In genomic region chr15:92839696-92840095, GRCh38 we compare ENCODE assay signal across 8 cellular contexts.
DNase-seq lines count a peak whose midpoint lies in the region; ATAC-seq lines count a peak whose summit lies in the region.

No MANE protein-coding gene starts in this region.

- ATAC-seq in GM18502 (IDR thresholded peaks at IDR 0.05; ENCODE audit: poor library complexity, unreplicated experiment) (peak; percentile 87), GM21723 (IDR thresholded peaks at IDR 0.05; ENCODE audit: unreplicated experiment) (peak; percentile 82)

- peaks cover 38% of the 10 kb centered on the region for H3K4me1 Mint-ChIP-seq in activated T-helper 1 cell treated with anti-CD3 and anti-CD28 coated beads, Interleukin-12 subunit alpha, Interleukin-12 subunit beta, Interleukin-2, Interleukin-4 antibody, amounts not matched to agents 30 ng/mL and 10 ng/mL and 1 ng/mL, durations not matched to agents 14 hours and 24 hours and 36 hours (ENCODE audit: low read depth)

- peak overlapping the region; percentile 23 for H3K4me3 Mint-ChIP-seq in activated T-helper 1 cell treated with anti-CD3 and anti-CD28 coated beads, Interleukin-12 subunit alpha, Interleukin-12 subunit beta, Interleukin-2, Interleukin-4 antibody, amounts not matched to agents 30 ng/mL and 10 ng/mL and 1 ng/mL, durations not matched to agents 14 hours and 24 hours and 36 hours

- no peaks in the 10 kb centered on the region for H3K36me3 Mint-ChIP-seq in activated T-helper 1 cell treated with anti-CD3 and anti-CD28 coated beads, Interleukin-12 subunit alpha, Interleukin-12 subunit beta, Interleukin-2, Interleukin-4 antibody, amounts not matched to agents 30 ng/mL and 10 ng/mL and 1 ng/mL, durations not matched to agents 14 hours and 24 hours and 36 hours (ENCODE audit: low read depth)

- H3K9me3 Mint-ChIP-seq in activated T-helper 1 cell treated with anti-CD3 and anti-CD28 coated beads, Interleukin-12 subunit alpha, Interleukin-12 subunit beta, Interleukin-2, Interleukin-4 antibody, amounts not matched to agents 30 ng/mL and 10 ng/mL and 1 ng/mL, durations not matched to agents 14 hours and 24 hours and 36 hours, result no peaks in the 10 kb centered on the region

- DNase-seq in MV-4-11 (lab: John Stamatoyannopoulos, UW), result peak; percentile 9
- DNase-seq in activated T-helper 1 cell treated with anti-CD3 and anti-CD28 coated beads, Interleukin-12 subunit alpha, Interleukin-12 subunit beta, Interleukin-2, Interleukin-4 antibody, amounts not matched to agents 30 ng/mL and 10 ng/mL and 1 ng/mL, durations not matched to agents 14 hours and 24 hours and 36 hours (ENCODE audit: low spot score), result no peak
- DNase-seq in inferior parietal cortex (ENCODE audit: extremely low spot score), result no peak
- no peak for DNase-seq in effector CD8-positive, alpha-beta T cell (lab: John Stamatoyannopoulos, UW)
- DNase-seq in activated CD8-positive, alpha-beta memory T cell treated with anti-CD3 and anti-CD28 coated beads for 24 hours, result no peak
- no peak for DNase-seq in activated CD4-positive, CD25-positive, alpha-beta regulatory T cell treated with anti-CD3 and anti-CD28 coated beads, Interleukin-2, amount 50 U/mL, for 72 hours

- intact Hi-C loops in activated T-helper 1 cell treated with anti-CD3 and anti-CD28 coated beads, Interleukin-12 subunit alpha, Interleukin-12 subunit beta, Interleukin-2, Interleukin-4 antibody, amounts not matched to agents 30 ng/mL and 10 ng/mL and 1 ng/mL, durations not matched to agents 14 hours and 24 hours and 36 hours (cut with micrococcal nuclease), result no loop called here

- peak overlapping the region; percentile 84 for H3K27ac Mint-ChIP-seq in activated T-helper 1 cell treated with anti-CD3 and anti-CD28 coated beads, Interleukin-12 subunit alpha, Interleukin-12 subunit beta, Interleukin-2, Interleukin-4 antibody, amounts not matched to agents 30 ng/mL and 10 ng/mL and 1 ng/mL, durations not matched to agents 14 hours and 24 hours and 36 hours

- H3K27me3 Mint-ChIP-seq in activated T-helper 1 cell treated with anti-CD3 and anti-CD28 coated beads, Interleukin-12 subunit alpha, Interleukin-12 subunit beta, Interleukin-2, Interleukin-4 antibody, amounts not matched to agents 30 ng/mL and 10 ng/mL and 1 ng/mL, durations not matched to agents 14 hours and 24 hours and 36 hours (ENCODE audit: insufficient read depth), result no peaks in the 10 kb centered on the region
